8 cellular contexts compared by ENCODE assay signal in the genomic region with DNA sequence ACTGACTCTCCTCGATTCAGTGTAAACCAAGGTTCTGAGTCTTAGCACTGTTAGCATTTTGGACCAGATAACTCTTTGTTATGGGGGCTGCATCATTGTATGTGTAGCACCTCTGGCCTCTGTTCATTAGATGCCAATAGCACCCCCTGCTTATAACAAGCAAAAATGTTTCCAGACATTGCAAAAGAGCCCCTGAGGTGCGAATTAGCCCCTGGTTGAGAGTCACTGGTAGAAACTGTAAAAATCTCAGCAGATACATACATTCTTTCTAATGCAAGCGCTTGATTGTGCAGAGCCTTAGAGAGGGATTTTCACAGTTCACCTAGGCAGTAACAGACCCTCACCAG. TPM values are rescaled to one million over a fixed set of nuclear protein-coding genes. Genes with fewer than 3 reads are reported as not detected.
DNase-seq lines count a peak whose midpoint lies in the region; ATAC-seq and TF ChIP-seq lines count a peak whose summit lies in the region.

No MANE protein-coding gene starts in this region.

- no peak for ATAC-seq in activated T-cell treated with anti-CD3 and anti-CD28 coated beads, Interleukin-2, amount 50 U/mL, for 72 hours (replicated peaks in 1 of 2)
- ATAC-seq in lung (ENCODE audit: insufficient read depth, low FRiP score): no peak
- ATAC-seq in GM19463 (IDR thresholded peaks at IDR 0.05; ENCODE audit: unreplicated experiment): no peak

- DNase-seq in activated T-cell treated with anti-CD3 and anti-CD28 coated beads, Interleukin-2, amount 50 U/mL, for 24 hours: no peak
- DNase-seq in activated T-cell treated with anti-CD3 and anti-CD28 coated beads, Interleukin-2, amount 50 U/mL, for 72 hours: no peak
- no peak for DNase-seq in MCF 10A (ENCODE audit: unreplicated experiment)
- DNase-seq in lung (ENCODE audit: low spot score): no peak
- DNase-seq in mesothelial cell of epicardium (ENCODE audit: low spot score in 2 of 2, unreplicated experiment in 2 of 2): no peak
- DNase-seq in NCI-H2029 treated with DMSO at 0.1 percent for 48 hours (lab: John Stamatoyannopoulos, UW): no peak

- peak overlapping the region; percentile 34 for H3K27ac ChIP-seq in lung (ENCODE audit: low read depth in 1 of 2, low read length in 1 of 2)
- peak overlapping the region; percentile 86 for H3K27ac ChIP-seq in subcutaneous abdominal adipose tissue (ENCODE audit: low read depth, low read length)

- H3K36me3 Mint-ChIP-seq in activated T-cell treated with anti-CD3 and anti-CD28 coated beads, Interleukin-2, amount 50 U/mL, for 24 hours (ENCODE audit: low read depth): no peaks in the 10 kb centered on the region
- H3K36me3 Mint-ChIP-seq in activated T-cell treated with anti-CD3 and anti-CD28 coated beads, Interleukin-2, amount 50 U/mL, for 72 hours (ENCODE audit: insufficient read depth in 2 of 2): no peaks in the 10 kb centered on the region
- H3K36me3 Mint-ChIP-seq in MCF 10A (ENCODE audit: insufficient read depth, unreplicated experiment) (peaks cover 29% of the 10 kb centered on the region), mesothelial cell of epicardium (no peaks in the 10 kb centered on the region)

- H3K36me3 ChIP-seq in lung (ENCODE audit: control insufficient read depth in 2 of 2, insufficient read depth in 2 of 2, low read length in 2 of 2) (no peaks in the 10 kb centered on the region), subcutaneous abdominal adipose tissue (ENCODE audit: control insufficient read depth in 5 of 5, insufficient read depth in 5 of 5, low read length in 5 of 5) (peaks cover 0 to 5% (median 0%) of the 10 kb centered on the region in 5 donors)

- H3K9me3 ChIP-seq in lung (ENCODE audit: control insufficient read depth in 2 of 2, insufficient read depth in 1 of 2, low read length in 1 of 2) (no peaks in the 10 kb centered on the region), subcutaneous abdominal adipose tissue (ENCODE audit: control insufficient read depth in 5 of 5, low read length in 5 of 5) (no peaks in the 10 kb centered on the region)

- H3K27me3 Mint-ChIP-seq in activated T-cell treated with anti-CD3 and anti-CD28 coated beads, Interleukin-2, amount 50 U/mL, for 24 hours: peaks cover 19% of the 10 kb centered on the region
- H3K27me3 Mint-ChIP-seq in activated T-cell treated with anti-CD3 and anti-CD28 coated beads, Interleukin-2, amount 50 U/mL, for 72 hours (ENCODE audit: low read depth): peaks cover 57% of the 10 kb centered on the region
- H3K27me3 Mint-ChIP-seq in MCF 10A (ENCODE audit: insufficient read depth, unreplicated experiment) (no peaks in the 10 kb centered on the region), mesothelial cell of epicardium (ENCODE audit: low read depth) (peaks cover 61% of the 10 kb centered on the region)

- intact Hi-C loops in MCF 10A (cut with micrococcal nuclease): no loop called here

- peak overlapping the region; percentile 20 for H3K4me3 Mint-ChIP-seq in activated T-cell treated with anti-CD3 and anti-CD28 coated beads, Interleukin-2, amount 50 U/mL, for 24 hours
- H3K4me3 Mint-ChIP-seq in activated T-cell treated with anti-CD3 and anti-CD28 coated beads, Interleukin-2, amount 50 U/mL, for 72 hours: peak overlapping the region in 1 of 2 donors; percentile 77
- peak overlapping the region; percentile 90 for H3K4me3 Mint-ChIP-seq in MCF 10A (ENCODE audit: unreplicated experiment)
- H3K4me3 Mint-ChIP-seq in mesothelial cell of epicardium: no peak overlapping the region

- no peak overlapping the region for H3K27ac Mint-ChIP-seq in activated T-cell treated with anti-CD3 and anti-CD28 coated beads, Interleukin-2, amount 50 U/mL, for 24 hours
- no peak overlapping the region for H3K27ac Mint-ChIP-seq in activated T-cell treated with anti-CD3 and anti-CD28 coated beads, Interleukin-2, amount 50 U/mL, for 72 hours
- H3K27ac Mint-ChIP-seq in MCF 10A (ENCODE audit: low read depth, unreplicated experiment) (peak overlapping the region; percentile 91), mesothelial cell of epicardium (no peak overlapping the region)

- H3K4me3 ChIP-seq in lung (peak overlapping the region; percentile 42), subcutaneous abdominal adipose tissue (ENCODE audit: low read depth in 1 of 5, low read length in 5 of 5) (peak overlapping the region; percentile 75 to 97 (median 92))

- 55 to 77% methylated on average over 3 of the region's 3 CpGs for WGBS in lung, 2 donors

- BruUV-seq in MCF 10A (replicated peaks; lab: Mats Ljungman, UMichigan): no TSS peak

- H3K4me1 ChIP-seq in lung (ENCODE audit: control insufficient read depth in 2 of 2, insufficient read depth in 2 of 2, low read length in 2 of 2) (peaks cover 10 to 24% of the 10 kb centered on the region in 2 donors), subcutaneous abdominal adipose tissue (ENCODE audit: control insufficient read depth in 5 of 5, insufficient read depth in 5 of 5, low read length in 5 of 5) (peaks cover 11 to 93% (median 91%) of the 10 kb centered on the region in 5 donors)

- no peaks in the 10 kb centered on the region for H3K27me3 ChIP-seq in lung (ENCODE audit: control insufficient read depth, insufficient read depth)
- H3K27me3 ChIP-seq in subcutaneous abdominal adipose tissue (ENCODE audit: control insufficient read depth in 5 of 5, insufficient read depth in 4 of 5, low read length in 5 of 5): no peaks in the 10 kb centered on the region

- CTCF ChIA-PET in MCF 10A (lab: Yijun Ruan, JAX): interaction anchor here (0.8 to 9.6 kb wide), 34 partner anchors 8 to 718 kb away, joined by 3 to 150 read pairs (median 6); no protein-coding TSS in a partner anchor

- H3K4me1 Mint-ChIP-seq in activated T-cell treated with anti-CD3 and anti-CD28 coated beads, Interleukin-2, amount 50 U/mL, for 24 hours (ENCODE audit: low read depth): peaks cover 62% of the 10 kb centered on the region
- peaks cover 43% of the 10 kb centered on the region for H3K4me1 Mint-ChIP-seq in activated T-cell treated with anti-CD3 and anti-CD28 coated beads, Interleukin-2, amount 50 U/mL, for 72 hours (ENCODE audit: low read depth)
- H3K4me1 Mint-ChIP-seq in MCF 10A (ENCODE audit: insufficient read depth, unreplicated experiment) (peaks cover 71% of the 10 kb centered on the region), mesothelial cell of epicardium (peaks cover 12% of the 10 kb centered on the region)

- H3K9ac ChIP-seq in subcutaneous abdominal adipose tissue (ENCODE audit: low read length in 5 of 5): peak overlapping the region; percentile 40 to 91 (median 63)

- POLR2A ChIA-PET in MCF 10A (lab: Yijun Ruan, JAX): interaction anchor here (0.6 to 10.6 kb wide), 29 partner anchors 8 to 669 kb away, joined by 3 to 255 read pairs (median 5); no protein-coding TSS in a partner anchor

- TF ChIP-seq CTCF in MCF 10A (IDR thresholded peaks at IDR 0.05; ENCODE audit: unreplicated experiment): no peak
- TF ChIP-seq CTCF in lung (IDR thresholded peaks at IDR 0.05; ENCODE audit: control extremely low read depth, extremely low read depth): no peak
- no peak for TF ChIP-seq CTCF in mesothelial cell of epicardium (IDR thresholded peaks at IDR 0.05; ENCODE audit: unreplicated experiment)

- no peaks in the 10 kb centered on the region for H3K9me3 Mint-ChIP-seq in activated T-cell treated with anti-CD3 and anti-CD28 coated beads, Interleukin-2, amount 50 U/mL, for 24 hours
- no peaks in the 10 kb centered on the region for H3K9me3 Mint-ChIP-seq in activated T-cell treated with anti-CD3 and anti-CD28 coated beads, Interleukin-2, amount 50 U/mL, for 72 hours
- no peaks in the 10 kb centered on the region for H3K9me3 Mint-ChIP-seq in MCF 10A (ENCODE audit: unreplicated experiment)
- H3K9me3 Mint-ChIP-seq in mesothelial cell of epicardium: no peaks in the 10 kb centered on the region

RNA-seq across cellular contexts. Expression of a gene that starts 2.8 kb away (rescaled TPM):
- 1 to 10 TPM in 1 of 2 donors, under 1 TPM in 1; 0.60 to 1.8 TPM for total RNA-seq in activated T-cell treated with anti-CD3 and anti-CD28 coated beads, Interleukin-2, amount 50 U/mL, for 72 hours
- total RNA-seq in MCF 10A (2022) (6.9 and 9.5 TPM in 2 replicates), lung (10 to 100 TPM in 1 of 2 donors, 1 to 10 TPM in 1; 8.0 to 18.4 TPM), mesothelial cell of epicardium (0.42 to 0.52 TPM (median 0.51 TPM) in 3 replicates)
- 10 to 100 TPM in 1 of 2 donors, 1 to 10 TPM in 1; 3.5 to 11.0 TPM for polyA plus RNA-seq in lung
